1 cellular context compared by ENCODE assay signal in the genomic region with DNA sequence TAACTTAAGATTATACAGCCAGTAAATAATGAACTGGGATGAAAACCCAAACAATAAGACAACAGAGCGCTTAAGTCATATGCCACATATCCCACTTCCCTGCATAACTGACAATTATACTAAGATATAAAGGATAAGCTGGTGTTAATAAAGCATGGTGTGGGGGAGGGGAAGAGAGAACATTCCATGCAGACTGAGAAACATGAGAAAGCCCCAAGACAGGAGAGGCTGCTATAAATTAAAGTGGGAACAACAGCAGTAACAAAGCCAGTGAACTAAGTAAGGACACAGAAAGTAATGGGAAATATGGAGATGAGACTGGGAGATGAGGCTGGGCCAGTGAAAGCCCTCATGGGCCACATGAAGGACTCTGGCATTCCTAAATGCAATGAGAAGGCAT.
TF ChIP-seq lines count a peak whose summit lies in the region.

No MANE protein-coding gene starts in this region.

TF ChIP-seq in WTC11, 78 proteins besides CTCF, POLR2A, EP300 and RAD21 (continued from another document):
- TF ChIP-seq, protein P1, sequence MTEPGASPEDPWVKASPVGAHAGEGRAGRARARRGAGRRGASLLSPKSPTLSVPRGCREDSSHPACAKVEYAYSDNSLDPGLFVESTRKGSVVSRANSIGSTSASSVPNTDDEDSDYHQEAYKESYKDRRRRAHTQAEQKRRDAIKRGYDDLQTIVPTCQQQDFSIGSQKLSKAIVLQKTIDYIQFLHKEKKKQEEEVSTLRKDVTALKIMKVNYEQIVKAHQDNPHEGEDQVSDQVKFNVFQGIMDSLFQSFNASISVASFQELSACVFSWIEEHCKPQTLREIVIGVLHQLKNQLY (CRISPR knock-in tag; IDR thresholded peaks at IDR 0.05): no peak
- TF ChIP-seq NR2C2 (CRISPR knock-in tag; IDR thresholded peaks at IDR 0.05) (no peak), FOXP1 (CRISPR knock-in tag; IDR thresholded peaks at IDR 0.05; ENCODE audit: borderline replicate concordance) (no peak), EMX1 (CRISPR knock-in tag; IDR thresholded peaks at IDR 0.05) (no peak), GABPB1 (CRISPR knock-in tag; IDR thresholded peaks at IDR 0.05) (no peak), TEAD1 (CRISPR knock-in tag; IDR thresholded peaks at IDR 0.05) (no peak), ZNF396 (CRISPR knock-in tag; IDR thresholded peaks at IDR 0.05; ENCODE audit: borderline replicate concordance) (no peak), HMGA2 (CRISPR knock-in tag; IDR thresholded peaks at IDR 0.05) (no peak), SP1 (CRISPR knock-in tag; conservative IDR thresholded peaks at IDR 0.05) (no peak), JUN (CRISPR knock-in tag; IDR thresholded peaks at IDR 0.05) (no peak), MYBL2 (CRISPR knock-in tag; IDR thresholded peaks at IDR 0.05) (no peak)
- TF ChIP-seq, protein P2, sequence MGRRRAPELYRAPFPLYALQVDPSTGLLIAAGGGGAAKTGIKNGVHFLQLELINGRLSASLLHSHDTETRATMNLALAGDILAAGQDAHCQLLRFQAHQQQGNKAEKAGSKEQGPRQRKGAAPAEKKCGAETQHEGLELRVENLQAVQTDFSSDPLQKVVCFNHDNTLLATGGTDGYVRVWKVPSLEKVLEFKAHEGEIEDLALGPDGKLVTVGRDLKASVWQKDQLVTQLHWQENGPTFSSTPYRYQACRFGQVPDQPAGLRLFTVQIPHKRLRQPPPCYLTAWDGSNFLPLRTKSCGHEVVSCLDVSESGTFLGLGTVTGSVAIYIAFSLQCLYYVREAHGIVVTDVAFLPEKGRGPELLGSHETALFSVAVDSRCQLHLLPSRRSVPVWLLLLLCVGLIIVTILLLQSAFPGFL (CRISPR knock-in tag; IDR thresholded peaks at IDR 0.05; ENCODE audit: borderline replicate concordance): no peak
- TF ChIP-seq, protein P3, sequence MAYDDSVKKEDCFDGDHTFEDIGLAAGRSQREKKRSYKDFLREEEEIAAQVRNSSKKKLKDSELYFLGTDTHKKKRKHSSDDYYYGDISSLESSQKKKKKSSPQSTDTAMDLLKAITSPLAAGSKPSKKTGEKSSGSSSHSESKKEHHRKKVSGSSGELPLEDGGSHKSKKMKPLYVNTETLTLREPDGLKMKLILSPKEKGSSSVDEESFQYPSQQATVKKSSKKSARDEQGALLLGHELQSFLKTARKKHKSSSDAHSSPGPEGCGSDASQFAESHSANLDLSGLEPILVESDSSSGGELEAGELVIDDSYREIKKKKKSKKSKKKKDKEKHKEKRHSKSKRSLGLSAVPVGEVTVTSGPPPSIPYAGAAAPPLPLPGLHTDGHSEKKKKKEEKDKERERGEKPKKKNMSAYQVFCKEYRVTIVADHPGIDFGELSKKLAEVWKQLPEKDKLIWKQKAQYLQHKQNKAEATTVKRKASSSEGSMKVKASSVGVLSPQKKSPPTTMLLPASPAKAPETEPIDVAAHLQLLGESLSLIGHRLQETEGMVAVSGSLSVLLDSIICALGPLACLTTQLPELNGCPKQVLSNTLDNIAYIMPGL (CRISPR knock-in tag; IDR thresholded peaks at IDR 0.05): no peak
- TF ChIP-seq, protein P4, sequence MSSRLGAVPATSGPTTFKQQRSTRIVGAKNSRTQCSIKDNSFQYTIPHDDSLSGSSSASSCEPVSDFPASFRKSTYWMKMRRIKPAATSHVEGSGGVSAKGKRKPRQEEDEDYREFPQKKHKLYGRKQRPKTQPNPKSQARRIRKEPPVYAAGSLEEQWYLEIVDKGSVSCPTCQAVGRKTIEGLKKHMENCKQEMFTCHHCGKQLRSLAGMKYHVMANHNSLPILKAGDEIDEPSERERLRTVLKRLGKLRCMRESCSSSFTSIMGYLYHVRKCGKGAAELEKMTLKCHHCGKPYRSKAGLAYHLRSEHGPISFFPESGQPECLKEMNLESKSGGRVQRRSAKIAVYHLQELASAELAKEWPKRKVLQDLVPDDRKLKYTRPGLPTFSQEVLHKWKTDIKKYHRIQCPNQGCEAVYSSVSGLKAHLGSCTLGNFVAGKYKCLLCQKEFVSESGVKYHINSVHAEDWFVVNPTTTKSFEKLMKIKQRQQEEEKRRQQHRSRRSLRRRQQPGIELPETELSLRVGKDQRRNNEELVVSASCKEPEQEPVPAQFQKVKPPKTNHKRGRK (CRISPR knock-in tag; IDR thresholded peaks at IDR 0.05; ENCODE audit: borderline replicate concordance): no peak
- TF ChIP-seq, protein P5, sequence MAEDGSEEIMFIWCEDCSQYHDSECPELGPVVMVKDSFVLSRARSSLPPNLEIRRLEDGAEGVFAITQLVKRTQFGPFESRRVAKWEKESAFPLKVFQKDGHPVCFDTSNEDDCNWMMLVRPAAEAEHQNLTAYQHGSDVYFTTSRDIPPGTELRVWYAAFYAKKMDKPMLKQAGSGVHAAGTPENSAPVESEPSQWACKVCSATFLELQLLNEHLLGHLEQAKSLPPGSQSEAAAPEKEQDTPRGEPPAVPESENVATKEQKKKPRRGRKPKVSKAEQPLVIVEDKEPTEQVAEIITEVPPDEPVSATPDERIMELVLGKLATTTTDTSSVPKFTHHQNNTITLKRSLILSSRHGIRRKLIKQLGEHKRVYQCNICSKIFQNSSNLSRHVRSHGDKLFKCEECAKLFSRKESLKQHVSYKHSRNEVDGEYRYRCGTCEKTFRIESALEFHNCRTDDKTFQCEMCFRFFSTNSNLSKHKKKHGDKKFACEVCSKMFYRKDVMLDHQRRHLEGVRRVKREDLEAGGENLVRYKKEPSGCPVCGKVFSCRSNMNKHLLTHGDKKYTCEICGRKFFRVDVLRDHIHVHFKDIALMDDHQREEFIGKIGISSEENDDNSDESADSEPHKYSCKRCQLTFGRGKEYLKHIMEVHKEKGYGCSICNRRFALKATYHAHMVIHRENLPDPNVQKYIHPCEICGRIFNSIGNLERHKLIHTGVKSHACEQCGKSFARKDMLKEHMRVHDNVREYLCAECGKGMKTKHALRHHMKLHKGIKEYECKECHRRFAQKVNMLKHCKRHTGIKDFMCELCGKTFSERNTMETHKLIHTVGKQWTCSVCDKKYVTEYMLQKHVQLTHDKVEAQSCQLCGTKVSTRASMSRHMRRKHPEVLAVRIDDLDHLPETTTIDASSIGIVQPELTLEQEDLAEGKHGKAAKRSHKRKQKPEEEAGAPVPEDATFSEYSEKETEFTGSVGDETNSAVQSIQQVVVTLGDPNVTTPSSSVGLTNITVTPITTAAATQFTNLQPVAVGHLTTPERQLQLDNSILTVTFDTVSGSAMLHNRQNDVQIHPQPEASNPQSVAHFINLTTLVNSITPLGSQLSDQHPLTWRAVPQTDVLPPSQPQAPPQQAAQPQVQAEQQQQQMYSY (CRISPR knock-in tag; IDR thresholded peaks at IDR 0.05): no peak
- TF ChIP-seq, protein P6, sequence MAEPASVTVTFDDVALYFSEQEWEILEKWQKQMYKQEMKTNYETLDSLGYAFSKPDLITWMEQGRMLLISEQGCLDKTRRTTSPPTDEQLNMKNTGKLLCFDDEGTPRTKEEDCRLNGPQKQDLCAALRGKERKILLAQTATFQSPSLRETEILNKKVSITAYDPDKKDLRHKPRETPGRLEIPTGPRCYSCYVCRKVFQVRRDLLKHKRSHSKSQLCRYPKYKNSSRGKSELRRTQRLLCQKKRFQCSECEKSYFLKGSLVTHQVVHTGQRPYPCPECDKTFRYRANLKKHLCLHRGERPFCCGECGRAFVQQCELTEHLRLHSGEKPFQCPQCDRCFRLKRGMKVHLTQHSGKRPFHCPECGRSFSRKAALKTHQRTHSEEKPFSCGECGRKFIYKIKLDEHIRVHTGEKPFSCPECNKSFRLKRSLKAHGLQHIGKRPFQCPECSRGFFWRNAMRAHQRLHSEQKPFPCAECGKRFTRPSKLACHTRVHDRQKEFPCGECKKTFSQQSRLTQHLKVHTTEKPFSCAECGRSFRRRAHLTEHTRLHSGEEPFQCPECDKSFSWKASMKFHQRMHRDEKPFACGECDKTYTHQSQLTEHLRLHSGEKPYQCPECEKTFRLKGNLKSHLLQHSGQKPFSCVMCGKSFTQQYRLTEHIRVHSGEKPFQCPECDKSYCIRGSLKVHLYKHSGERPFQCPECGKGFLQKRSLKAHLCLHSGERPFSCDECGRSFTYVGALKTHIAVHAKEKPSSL (CRISPR knock-in tag; conservative IDR thresholded peaks at IDR 0.05): no peak
- TF ChIP-seq, protein P7, sequence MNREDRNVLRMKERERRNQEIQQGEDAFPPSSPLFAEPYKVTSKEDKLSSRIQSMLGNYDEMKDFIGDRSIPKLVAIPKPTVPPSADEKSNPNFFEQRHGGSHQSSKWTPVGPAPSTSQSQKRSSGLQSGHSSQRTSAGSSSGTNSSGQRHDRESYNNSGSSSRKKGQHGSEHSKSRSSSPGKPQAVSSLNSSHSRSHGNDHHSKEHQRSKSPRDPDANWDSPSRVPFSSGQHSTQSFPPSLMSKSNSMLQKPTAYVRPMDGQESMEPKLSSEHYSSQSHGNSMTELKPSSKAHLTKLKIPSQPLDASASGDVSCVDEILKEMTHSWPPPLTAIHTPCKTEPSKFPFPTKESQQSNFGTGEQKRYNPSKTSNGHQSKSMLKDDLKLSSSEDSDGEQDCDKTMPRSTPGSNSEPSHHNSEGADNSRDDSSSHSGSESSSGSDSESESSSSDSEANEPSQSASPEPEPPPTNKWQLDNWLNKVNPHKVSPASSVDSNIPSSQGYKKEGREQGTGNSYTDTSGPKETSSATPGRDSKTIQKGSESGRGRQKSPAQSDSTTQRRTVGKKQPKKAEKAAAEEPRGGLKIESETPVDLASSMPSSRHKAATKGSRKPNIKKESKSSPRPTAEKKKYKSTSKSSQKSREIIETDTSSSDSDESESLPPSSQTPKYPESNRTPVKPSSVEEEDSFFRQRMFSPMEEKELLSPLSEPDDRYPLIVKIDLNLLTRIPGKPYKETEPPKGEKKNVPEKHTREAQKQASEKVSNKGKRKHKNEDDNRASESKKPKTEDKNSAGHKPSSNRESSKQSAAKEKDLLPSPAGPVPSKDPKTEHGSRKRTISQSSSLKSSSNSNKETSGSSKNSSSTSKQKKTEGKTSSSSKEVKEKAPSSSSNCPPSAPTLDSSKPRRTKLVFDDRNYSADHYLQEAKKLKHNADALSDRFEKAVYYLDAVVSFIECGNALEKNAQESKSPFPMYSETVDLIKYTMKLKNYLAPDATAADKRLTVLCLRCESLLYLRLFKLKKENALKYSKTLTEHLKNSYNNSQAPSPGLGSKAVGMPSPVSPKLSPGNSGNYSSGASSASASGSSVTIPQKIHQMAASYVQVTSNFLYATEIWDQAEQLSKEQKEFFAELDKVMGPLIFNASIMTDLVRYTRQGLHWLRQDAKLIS (CRISPR knock-in tag; IDR thresholded peaks at IDR 0.05; ENCODE audit: borderline replicate concordance): no peak
